In genomic region chr4:89539374-89539773, GRCh38 we compare ENCODE assay signal across 16 cellular contexts.
DNase-seq lines count a peak whose midpoint lies in the region; ATAC-seq, FAIRE-seq and TF ChIP-seq lines count a peak whose summit lies in the region.
"Had no signal": no experiment of that assay in that cellular context is flagged by ENCODE, and none has a peak within 500 bp of the region (broad histone marks: within the 10 kb centered on the region; RNA-seq: fewer than 3 reads in every experiment).

No MANE protein-coding gene starts in this region.

- TF ChIP-seq CTCF in endothelial cell of umbilical vein (IDR thresholded peaks at IDR 0.05; ENCODE audit: extremely low read depth in 1 of 2, insufficient read depth in 1 of 2, low read depth in 1 of 2, low read length in 2 of 2): no peak
- TF ChIP-seq CTCF in nephron progenitor cell (IDR thresholded peaks at IDR 0.05): no peak
- no peak for TF ChIP-seq CTCF in body of pancreas (IDR thresholded peaks at IDR 0.05)

- no peak overlapping the region for H3K4me3 ChIP-seq in endothelial cell of umbilical vein (replicated peaks in 1 of 3; ENCODE audit: insufficient read depth in 1 of 3, low read depth in 1 of 3, low read length in 3 of 3)
- H3K4me3 ChIP-seq in body of pancreas: no peak overlapping the region
- H3K4me3 ChIP-seq: psoas muscle had no signal

- H3K27me3 ChIP-seq in endothelial cell of umbilical vein (ENCODE audit: control insufficient read depth in 2 of 2, insufficient read depth in 2 of 2, low read length in 2 of 2): no peaks in the 10 kb centered on the region
- H3K27me3 ChIP-seq in body of pancreas: no peaks in the 10 kb centered on the region

- CTCF ChIA-PET in endothelial cell of umbilical vein (lab: Charles Lee): interaction anchor here (1.7 to 3.3 kb wide), 3 partner anchors 11 to 53 kb away, joined by 7 to 18 read pairs (median 11); no protein-coding TSS in a partner anchor

- H3K27ac Mint-ChIP-seq in nephron progenitor cell: no peak overlapping the region
- H3K27ac Mint-ChIP-seq: CD8-positive, alpha-beta T cell had no signal

- DNase-seq in COLO829 (ENCODE audit: low spot score): peak; percentile 65
- DNase-seq in M059J (ENCODE audit: low read depth): peak; percentile 89
- peak; percentile 90 for DNase-seq in endothelial cell of umbilical vein (ENCODE audit: low read depth, low spot score)
- DNase-seq in pulmonary artery endothelial cell (ENCODE audit: low read depth, low spot score): peak; percentile 75
- DNase-seq in nephron progenitor cell: no peak
- DNase-seq in body of pancreas: no peak
- no peak for DNase-seq in activated naive CD4-positive, alpha-beta T cell (lab: John Stamatoyannopoulos, UW)
- DNase-seq: activated T-cell treated with anti-CD3 and anti-CD28 coated beads for 4 hours; CD8-positive, alpha-beta T cell; NCI-H2029; psoas muscle; stimulated activated CD4-positive, alpha-beta T cell treated with anti-CD3 and anti-CD28 coated beads, Interleukin-4, amount 100 ng/mL, for 24 hours; stimulated activated naive CD4-positive, alpha-beta T cell had no signal

- H3K9me3 Mint-ChIP-seq in nephron progenitor cell: peaks cover 26% of the 10 kb centered on the region

- peak overlapping the region; percentile 72 for H3K9ac ChIP-seq in endothelial cell of umbilical vein (replicated peaks; ENCODE audit: extremely low read depth, insufficient read depth, low read length)
- H3K9ac ChIP-seq: KMS-11 had no signal

- TF ChIP-seq POLR2A in endothelial cell of umbilical vein (IDR thresholded peaks at IDR 0.05; ENCODE audit: low read depth, low read length) (no peak), body of pancreas (IDR thresholded peaks at IDR 0.05) (no peak)

- no TSS peak for BruUV-seq in endothelial cell of umbilical vein (replicated peaks; lab: Mats Ljungman, UMichigan)

- dilution Hi-C loops in endothelial cell of umbilical vein (cut with MboI; ENCODE audit: extremely low pct_ligation_motif_present, low sequenced_read_pairs): no loop called here

- H3K4me1 ChIP-seq in endothelial cell of umbilical vein (ENCODE audit: control insufficient read depth, extremely low read depth, insufficient read depth, low read length): peaks cover 61% of the 10 kb centered on the region
- H3K4me1 ChIP-seq in body of pancreas: no peaks in the 10 kb centered on the region
- H3K4me1 ChIP-seq: psoas muscle had no signal

- H3K79me2 ChIP-seq in endothelial cell of umbilical vein (ENCODE audit: control insufficient read depth, insufficient read depth, low read length): no peaks in the 10 kb centered on the region

- no peaks in the 10 kb centered on the region for H3K36me3 ChIP-seq in endothelial cell of umbilical vein (ENCODE audit: control insufficient read depth in 2 of 2, extremely low read depth in 1 of 2, insufficient read depth in 2 of 2, low read length in 2 of 2)
- no peaks in the 10 kb centered on the region for H3K36me3 ChIP-seq in body of pancreas (replicated peaks in 1 of 2; ENCODE audit: insufficient read depth in 1 of 2, low read depth in 2 of 2)

- H3K9me3 ChIP-seq in endothelial cell of umbilical vein (replicated peaks; ENCODE audit: control insufficient read depth, insufficient read depth, low read length) (no peaks in the 10 kb centered on the region), body of pancreas (no peaks in the 10 kb centered on the region)
- H3K9me3 ChIP-seq: psoas muscle had no signal

- no peaks in the 10 kb centered on the region for H4K20me1 ChIP-seq in endothelial cell of umbilical vein (replicated peaks; ENCODE audit: control insufficient read depth, extremely low read depth, insufficient read depth, low read length)

- peaks cover 13% of the 10 kb centered on the region for H3K36me3 Mint-ChIP-seq in nephron progenitor cell (ENCODE audit: low read depth)
- H3K36me3 Mint-ChIP-seq: CD8-positive, alpha-beta T cell had no signal

- intact Hi-C loops in endothelial cell of umbilical vein (cut with micrococcal nuclease): loop anchor here (1.0 to 2.0 kb wide), 4 partner anchors 10 to 355 kb away; partner anchors contain the start of gene MMRN1
- intact Hi-C loops in body of pancreas (cut with DNase I): no loop called here

- no peak overlapping the region for H3K4me3 Mint-ChIP-seq in nephron progenitor cell
- H3K4me3 Mint-ChIP-seq: CD8-positive, alpha-beta T cell had no signal

- H3K4me1 Mint-ChIP-seq in nephron progenitor cell: peaks cover 25% of the 10 kb centered on the region

- H3K27ac ChIP-seq in endothelial cell of umbilical vein (ENCODE audit: insufficient read depth, low read depth, low read length) (peak overlapping the region; percentile 94), body of pancreas (no peak overlapping the region)
- H3K27ac ChIP-seq: KMS-11, psoas muscle had no signal

- H2AFZ ChIP-seq in endothelial cell of umbilical vein (ENCODE audit: low read depth, low read length): no peak overlapping the region

- FAIRE-seq in endothelial cell of umbilical vein (lab: Jason Lieb, UNC): peak; percentile 77

- 43 to 52% methylated on average over 3 of the region's 3 CpGs for whole genome bisulfite sequencing in body of pancreas, 2 donors

- POLR2A ChIA-PET in endothelial cell of umbilical vein (lab: Charles Lee): interaction anchor here (1.3 kb wide), 1 partner anchor 51 kb away, joined by 3 read pairs; no protein-coding TSS in a partner anchor

- H3K27me3 Mint-ChIP-seq in nephron progenitor cell (ENCODE audit: low read depth, poor library complexity): no peaks in the 10 kb centered on the region

- ATAC-seq in body of pancreas (no peak), HG02642 (IDR thresholded peaks at IDR 0.05; ENCODE audit: poor library complexity, unreplicated experiment) (no peak)
- ATAC-seq: activated CD4-positive, CD25-positive, alpha-beta regulatory T cell treated with anti-CD3 and anti-CD28 coated beads, Interleukin-2, amount 50 U/mL, for 24 hours; CD8-positive, alpha-beta T cell; psoas muscle had no signal

- H3K4me2 ChIP-seq in endothelial cell of umbilical vein (ENCODE audit: insufficient read depth, low read length): peak overlapping the region; percentile 82
- H3K4me2 ChIP-seq: KMS-11 had no signal

- no peaks in the 10 kb centered on the region for H3K9me1 ChIP-seq in endothelial cell of umbilical vein (replicated peaks; ENCODE audit: control insufficient read depth, extremely low read depth, insufficient read depth, low read length)

TF ChIP-seq in endothelial cell of umbilical vein, 7 proteins besides CTCF, POLR2A, EP300 and RAD21:
- TF ChIP-seq MYC (IDR thresholded peaks at IDR 0.05; ENCODE audit: low read depth, low read length) (no peak), JUN (IDR thresholded peaks at IDR 0.05; ENCODE audit: borderline replicate concordance, insufficient read depth, insufficient read length, low read depth) (peak; percentile 87), GATA2 (IDR thresholded peaks at IDR 0.05; ENCODE audit: insufficient read depth, insufficient read length, low read depth, low read length) (peak; percentile 93), FOS (IDR thresholded peaks at IDR 0.05; ENCODE audit: borderline replicate concordance, insufficient read depth, low read length) (peak; percentile 77), EZH2 (IDR thresholded peaks at IDR 0.05; ENCODE audit: borderline replicate concordance, low read depth, low read length, severe bottlenecking) (no peak), POLR2AphosphoS5 (IDR thresholded peaks at IDR 0.05; ENCODE audit: insufficient read depth, low read depth, low read length) (peak; percentile 39)
- TF ChIP-seq, protein P1, sequence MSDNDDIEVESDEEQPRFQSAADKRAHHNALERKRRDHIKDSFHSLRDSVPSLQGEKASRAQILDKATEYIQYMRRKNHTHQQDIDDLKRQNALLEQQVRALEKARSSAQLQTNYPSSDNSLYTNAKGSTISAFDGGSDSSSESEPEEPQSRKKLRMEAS (IDR thresholded peaks at IDR 0.05; ENCODE audit: insufficient read depth, insufficient read length): no peak

Comparison
In these comparisons a context has a peak if more than half of its experiments do, and no peak if none do; other contexts are left out.
1. DNase-seq: peak in COLO829 (single experiment), M059J (single experiment), endothelial cell of umbilical vein (single experiment) and pulmonary artery endothelial cell (single experiment); none in nephron progenitor cell (single experiment), body of pancreas (0 of 4) and activated naive CD4-positive, alpha-beta T cell (0 of 4).